ENCODE assay signal across 9 cellular contexts in the genomic region with DNA sequence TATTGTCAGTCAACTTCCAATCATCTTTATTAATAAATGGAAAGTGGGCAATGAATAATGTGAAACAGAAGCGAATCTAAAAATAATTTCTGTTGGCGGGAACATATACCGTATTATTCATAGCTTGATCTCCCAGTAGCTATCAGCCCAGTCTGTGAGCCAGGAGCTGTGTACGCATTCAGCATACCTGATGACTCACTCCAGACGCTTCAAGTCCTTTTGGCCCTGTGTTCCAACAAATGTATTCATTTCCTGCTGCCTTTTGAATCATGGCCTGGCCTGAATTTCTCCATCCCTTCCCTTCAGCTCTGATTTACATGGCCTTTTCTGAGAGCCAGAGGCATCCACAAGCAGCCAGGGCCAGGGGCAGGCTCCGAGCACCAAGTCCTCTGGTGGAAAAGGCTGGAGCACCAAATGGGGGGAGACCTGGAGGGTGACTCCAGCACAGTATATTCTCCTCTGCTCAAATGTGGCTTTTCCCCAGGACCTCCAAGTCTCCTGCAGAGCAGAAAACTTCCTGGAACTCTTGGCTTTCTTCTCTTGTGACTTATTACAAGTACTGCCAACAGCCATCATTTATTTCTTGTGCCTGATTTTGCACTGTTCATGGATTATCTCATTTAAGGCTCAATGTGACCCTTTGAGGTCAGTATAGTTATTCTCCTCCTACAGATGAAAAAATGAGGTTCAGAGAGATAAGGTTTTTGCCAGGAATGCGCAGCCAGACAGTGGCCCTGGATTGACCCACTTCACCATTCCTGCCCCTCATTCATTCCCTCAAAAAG.
DNase-seq lines count a peak whose midpoint lies in the region; ATAC-seq and TF ChIP-seq lines count a peak whose summit lies in the region.
"Had no signal": no experiment of that assay in that cellular context is flagged by ENCODE, and none has a peak within 500 bp of the region (broad histone marks: within the 10 kb centered on the region; RNA-seq: fewer than 3 reads in every experiment).

No MANE protein-coding gene starts in this region.

- TF ChIP-seq CTCF in HCT116 (IDR thresholded peaks at IDR 0.05 in 2 of 3, conservative IDR thresholded peaks at IDR 0.05 in 1 of 3; ENCODE audit: borderline replicate concordance in 1 of 3, insufficient read depth in 1 of 3, low read depth in 2 of 3, low read length in 2 of 3): no peak
- TF ChIP-seq CTCF in adrenal gland (IDR thresholded peaks at IDR 0.05): no peak
- no peak for TF ChIP-seq CTCF in smooth muscle cell (IDR thresholded peaks at IDR 0.05; ENCODE audit: borderline replicate concordance, insufficient read depth, poor library complexity, severe bottlenecking)

- H2AFZ ChIP-seq in HCT116 (ENCODE audit: low read depth, low read length, poor library complexity, severe bottlenecking) (peak overlapping the region; percentile 90), smooth muscle cell (ENCODE audit: low read depth) (peak overlapping the region; percentile 8)
- H2AFZ ChIP-seq: parathyroid adenoma had no signal

- H3K4me2 ChIP-seq in HCT116 (ENCODE audit: low read length) (peak overlapping the region; percentile 67), smooth muscle cell (peak overlapping the region; percentile 37)

- no peaks in the 10 kb centered on the region for H4K20me1 ChIP-seq in HCT116 (ENCODE audit: insufficient read depth)
- no peaks in the 10 kb centered on the region for H4K20me1 ChIP-seq in smooth muscle cell (ENCODE audit: low read depth)

- no peak for TF ChIP-seq POLR2A in HCT116 (IDR thresholded peaks at IDR 0.05; ENCODE audit: borderline replicate concordance, extremely low read depth, insufficient read depth, insufficient read length)
- no peak for TF ChIP-seq POLR2A in adrenal gland (IDR thresholded peaks at IDR 0.05)

- DNase-seq in HCT116 (ENCODE audit: low read depth, low spot score) (peak; percentile 71), adrenal gland (peak; percentile 30 to 84 (median 78)), iPS DF 19.7 (ENCODE audit: low read depth, low spot score) (peak; percentile 25), smooth muscle cell (lab: John Stamatoyannopoulos, UW; ENCODE audit: unreplicated experiment) (no peak), T-helper 1 cell (no peak)
- DNase-seq: activated CD4-positive, alpha-beta T cell treated with anti-CD3 and anti-CD28 coated beads, Interleukin-2, amount 50 U/mL, for 1 hour had no signal

- RAD21 ChIA-PET in HCT116 (lab: Charles Lee; ENCODE audit: low non-redundant PET in 1 of 2, low total read pairs in 2 of 2, uncharacterized antibody in 2 of 2, unreplicated experiment in 2 of 2): no interaction called here

- 26 to 44% (median 34%) methylated on average over 7 of the region's 7 CpGs for WGBS in adrenal gland, 4 donors
- WGBS in smooth muscle cell (ENCODE audit: low lambda C conversion rate): 29% methylated on average over 7 of the region's 7 CpGs

- H3K79me2 ChIP-seq in HCT116 (ENCODE audit: insufficient read depth, low read length): no peaks in the 10 kb centered on the region
- no peaks in the 10 kb centered on the region for H3K79me2 ChIP-seq in smooth muscle cell (ENCODE audit: low read depth)
- H3K79me2 ChIP-seq: parathyroid adenoma had no signal

- no peak for TF ChIP-seq RAD21 in HCT116 (IDR thresholded peaks at IDR 0.05; ENCODE audit: low read depth)

- peak overlapping the region; percentile 36 for H3K9ac ChIP-seq in HCT116 (ENCODE audit: low read length)
- H3K9ac ChIP-seq in smooth muscle cell (ENCODE audit: low read depth): peak overlapping the region; percentile 16
- H3K9ac ChIP-seq: parathyroid adenoma had no signal

- H3K9me2 ChIP-seq in HCT116 (ENCODE audit: insufficient read depth): no peaks in the 10 kb centered on the region

- POLR2A ChIA-PET in HCT116 (lab: Charles Lee): no interaction called here

- intact Hi-C loops in HCT116 (cut with micrococcal nuclease): no loop called here
- intact Hi-C loops in adrenal gland (cut with DNase I): no loop called here

- H3K4me1 ChIP-seq in HCT116 (ENCODE audit: control insufficient read depth in 1 of 2, insufficient read depth in 2 of 2, low read length in 2 of 2): peaks cover 9 to 16% of the 10 kb centered on the region in 2 experiments
- H3K4me1 ChIP-seq in adrenal gland (replicated peaks in 1 of 2): no peaks in the 10 kb centered on the region
- no peaks in the 10 kb centered on the region for H3K4me1 ChIP-seq in smooth muscle cell (ENCODE audit: low read depth)
- H3K4me1 ChIP-seq: parathyroid adenoma had no signal

- H3K27me3 ChIP-seq in HCT116 (ENCODE audit: insufficient read depth, low read length): no peaks in the 10 kb centered on the region
- H3K27me3 ChIP-seq in adrenal gland: no peaks in the 10 kb centered on the region
- no peaks in the 10 kb centered on the region for H3K27me3 ChIP-seq in smooth muscle cell (ENCODE audit: low read depth)

- H3K27ac ChIP-seq in HCT116 (ENCODE audit: low read depth, low read length) (peak overlapping the region; percentile 30; the same call in 1 of the 2 replicates), adrenal gland (peak overlapping the region in 4 of 5 donors; percentile 17 to 76 (median 32)), smooth muscle cell (ENCODE audit: low read depth) (peak overlapping the region; percentile 67)
- H3K27ac ChIP-seq: parathyroid adenoma had no signal

- H3K4me3 ChIP-seq in HCT116 (replicated peaks in 1 of 2; ENCODE audit: low read depth in 1 of 2, low read length in 2 of 2): peak overlapping the region in 1 of 2 experiments; percentile 5; a peak in 1 of 4 replicates
- no peak overlapping the region for H3K4me3 ChIP-seq in adrenal gland
- no peak overlapping the region for H3K4me3 ChIP-seq in smooth muscle cell

- no TSS peak for BruUV-seq in HCT116 (replicated peaks; lab: Mats Ljungman, UMichigan)

- peaks cover 5% of the 10 kb centered on the region for H3F3A ChIP-seq in smooth muscle cell (ENCODE audit: low read depth)

- no peaks in the 10 kb centered on the region for H3K36me3 ChIP-seq in HCT116 (ENCODE audit: control insufficient read depth in 1 of 2, insufficient read depth in 2 of 2, low read length in 2 of 2)
- H3K36me3 ChIP-seq in adrenal gland (replicated peaks in 1 of 2): no peaks in the 10 kb centered on the region
- H3K36me3 ChIP-seq in smooth muscle cell (ENCODE audit: low read depth): no peaks in the 10 kb centered on the region

- no peaks in the 10 kb centered on the region for H3K9me3 ChIP-seq in HCT116 (ENCODE audit: control insufficient read depth in 1 of 2, insufficient read depth in 1 of 2, low read depth in 1 of 2, low read length in 2 of 2)
- H3K9me3 ChIP-seq in adrenal gland (replicated peaks in 1 of 3): no peaks in the 10 kb centered on the region
- no peaks in the 10 kb centered on the region for H3K9me3 ChIP-seq in smooth muscle cell (replicated peaks; ENCODE audit: low read depth)

- ATAC-seq in HCT116 (peak; percentile 98), GM18861 (IDR thresholded peaks at IDR 0.05; ENCODE audit: unreplicated experiment) (no peak), GM18511 (IDR thresholded peaks at IDR 0.05; ENCODE audit: unreplicated experiment) (no peak)

- CTCF ChIA-PET in HCT116 (lab: Charles Lee): interaction anchor here (0.6 to 1.1 kb wide), 2 partner anchors 44 to 117 kb away, joined by 3 to 4 read pairs; no protein-coding TSS in a partner anchor

TF ChIP-seq in HCT116, 20 proteins besides CTCF, POLR2A, EP300 and RAD21:
- TF ChIP-seq ZNF274 (IDR thresholded peaks at IDR 0.05; ENCODE audit: low read depth, low read length): no peak
- TF ChIP-seq YY1 (IDR thresholded peaks at IDR 0.05; ENCODE audit: extremely low read depth, insufficient replicate concordance, low read depth, low read length): no peak
- peak; percentile 80 for TF ChIP-seq FOSL1 (IDR thresholded peaks at IDR 0.05; ENCODE audit: low read depth)
- TF ChIP-seq, protein P1, sequence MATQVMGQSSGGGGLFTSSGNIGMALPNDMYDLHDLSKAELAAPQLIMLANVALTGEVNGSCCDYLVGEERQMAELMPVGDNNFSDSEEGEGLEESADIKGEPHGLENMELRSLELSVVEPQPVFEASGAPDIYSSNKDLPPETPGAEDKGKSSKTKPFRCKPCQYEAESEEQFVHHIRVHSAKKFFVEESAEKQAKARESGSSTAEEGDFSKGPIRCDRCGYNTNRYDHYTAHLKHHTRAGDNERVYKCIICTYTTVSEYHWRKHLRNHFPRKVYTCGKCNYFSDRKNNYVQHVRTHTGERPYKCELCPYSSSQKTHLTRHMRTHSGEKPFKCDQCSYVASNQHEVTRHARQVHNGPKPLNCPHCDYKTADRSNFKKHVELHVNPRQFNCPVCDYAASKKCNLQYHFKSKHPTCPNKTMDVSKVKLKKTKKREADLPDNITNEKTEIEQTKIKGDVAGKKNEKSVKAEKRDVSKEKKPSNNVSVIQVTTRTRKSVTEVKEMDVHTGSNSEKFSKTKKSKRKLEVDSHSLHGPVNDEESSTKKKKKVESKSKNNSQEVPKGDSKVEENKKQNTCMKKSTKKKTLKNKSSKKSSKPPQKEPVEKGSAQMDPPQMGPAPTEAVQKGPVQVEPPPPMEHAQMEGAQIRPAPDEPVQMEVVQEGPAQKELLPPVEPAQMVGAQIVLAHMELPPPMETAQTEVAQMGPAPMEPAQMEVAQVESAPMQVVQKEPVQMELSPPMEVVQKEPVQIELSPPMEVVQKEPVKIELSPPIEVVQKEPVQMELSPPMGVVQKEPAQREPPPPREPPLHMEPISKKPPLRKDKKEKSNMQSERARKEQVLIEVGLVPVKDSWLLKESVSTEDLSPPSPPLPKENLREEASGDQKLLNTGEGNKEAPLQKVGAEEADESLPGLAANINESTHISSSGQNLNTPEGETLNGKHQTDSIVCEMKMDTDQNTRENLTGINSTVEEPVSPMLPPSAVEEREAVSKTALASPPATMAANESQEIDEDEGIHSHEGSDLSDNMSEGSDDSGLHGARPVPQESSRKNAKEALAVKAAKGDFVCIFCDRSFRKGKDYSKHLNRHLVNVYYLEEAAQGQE (IDR thresholded peaks at IDR 0.05; ENCODE audit: low read depth): no peak
- TF ChIP-seq CBX3 (IDR thresholded peaks at IDR 0.05; ENCODE audit: low read depth): 0 out of 2 replicates have a peak, but pooled peaks have one; percentile 31
- peak; percentile 21; the same call in 1 of the 2 replicates for TF ChIP-seq SP1 (IDR thresholded peaks at IDR 0.05; ENCODE audit: low read depth)
- TF ChIP-seq JUND (IDR thresholded peaks at IDR 0.05): peak; percentile 76
- TF ChIP-seq, protein P2, sequence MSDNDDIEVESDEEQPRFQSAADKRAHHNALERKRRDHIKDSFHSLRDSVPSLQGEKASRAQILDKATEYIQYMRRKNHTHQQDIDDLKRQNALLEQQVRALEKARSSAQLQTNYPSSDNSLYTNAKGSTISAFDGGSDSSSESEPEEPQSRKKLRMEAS (IDR thresholded peaks at IDR 0.05): no peak
- no peak; the same call in 1 of the 2 replicates for TF ChIP-seq POLR2AphosphoS5 (IDR thresholded peaks at IDR 0.05; ENCODE audit: low read depth, low read length)

Comparison
In these comparisons a context has a peak if more than half of its experiments do, and no peak if none do; other contexts are left out.
1. DNase-seq: peak in HCT116 (single experiment), adrenal gland (7 of 7) and iPS DF 19.7 (single experiment); none in smooth muscle cell (single experiment) and T-helper 1 cell (0 of 5).
2. Peak in every context shown above with its lines, with median percentiles within 50 percentile points of each other: H3K27ac ChIP-seq.